8 cellular contexts compared by ENCODE assay signal in the genomic region with DNA sequence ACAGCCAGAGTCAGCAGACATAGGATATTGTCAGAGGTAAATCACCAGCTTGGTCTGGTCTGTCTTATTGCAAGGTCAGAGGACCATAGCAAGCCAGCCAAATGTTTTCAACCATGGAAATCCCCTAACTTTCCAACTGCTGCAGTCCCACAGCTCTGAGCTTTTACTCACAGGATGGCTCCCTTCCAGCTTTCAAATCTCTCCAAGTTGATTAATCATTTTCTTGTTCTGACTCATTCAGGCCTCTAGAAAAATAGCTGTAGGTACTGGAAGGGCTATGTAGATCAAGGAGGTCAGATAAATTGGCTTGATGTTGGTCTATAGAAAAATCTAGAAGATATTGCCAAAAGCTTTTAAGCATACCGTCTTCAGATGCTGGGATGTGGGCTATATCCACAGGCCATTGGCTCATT.
DNase-seq lines count a peak whose midpoint lies in the region; ATAC-seq and TF ChIP-seq lines count a peak whose summit lies in the region.

No MANE protein-coding gene starts in this region.

- H3K27ac Mint-ChIP-seq in activated CD8-positive, alpha-beta T cell treated with anti-CD3 and anti-CD28 coated beads for 36 hours = no peak overlapping the region

- H3K36me3 Mint-ChIP-seq in activated CD8-positive, alpha-beta T cell treated with anti-CD3 and anti-CD28 coated beads for 36 hours (ENCODE audit: low read depth) = peaks cover 3% of the 10 kb centered on the region

- ATAC-seq in GM19043 (IDR thresholded peaks at IDR 0.05; ENCODE audit: low read depth, unreplicated experiment) (peak; percentile 77), HG03280 (IDR thresholded peaks at IDR 0.05; ENCODE audit: unreplicated experiment) (peak; percentile 53), left ventricle myocardium superior (peak; percentile 97), GM19328 (IDR thresholded peaks at IDR 0.05; ENCODE audit: unreplicated experiment) (no peak)
- ATAC-seq in activated CD8-positive, alpha-beta T cell treated with anti-CD3 and anti-CD28 coated beads for 36 hours = peak; percentile 92

- DNase-seq in BJ (ENCODE audit: low read depth) = peak; percentile 94
- DNase-seq in activated CD8-positive, alpha-beta T cell treated with anti-CD3 and anti-CD28 coated beads for 36 hours = peak; percentile 67
- DNase-seq in left ventricle myocardium superior = no peak
- DNase-seq in stimulated activated CD4-positive, alpha-beta T cell treated with anti-CD3 and anti-CD28 coated beads, TNF-alpha, amount 100 ng/mL, for 24 hours (ENCODE audit: low read depth in 3 of 3) = peak; percentile 17 to 23 (median 18)
- no peak for DNase-seq in NCI-H146 treated with DMSO at 0.1 percent for 48 hours (lab: John Stamatoyannopoulos, UW; ENCODE audit: unreplicated experiment)

- CTCF ChIA-PET in BJ (lab: Yijun Ruan, JAX) = interaction anchor here (0.8 to 1.7 kb wide), 5 partner anchors 9 to 298 kb away, joined by 3 to 5 read pairs (median 4); no protein-coding TSS in a partner anchor
- CTCF ChIA-PET in activated CD8-positive, alpha-beta T cell treated with anti-CD3 and anti-CD28 coated beads for 36 hours (lab: Charles Lee) = interaction anchor here (0.5 to 2.8 kb wide), 4 partner anchors 135 to 612 kb away, joined by 3 to 8 read pairs (median 3); no protein-coding TSS in a partner anchor

- no peak overlapping the region for H3K4me3 ChIP-seq in BJ (ENCODE audit: low read depth, low read length)

- H3K4me1 Mint-ChIP-seq in activated CD8-positive, alpha-beta T cell treated with anti-CD3 and anti-CD28 coated beads for 36 hours (ENCODE audit: low read depth) = peaks cover 15% of the 10 kb centered on the region

- intact Hi-C loops in activated CD8-positive, alpha-beta T cell treated with anti-CD3 and anti-CD28 coated beads for 36 hours (cut with micrococcal nuclease) = loop anchor here (2.0 kb wide), 1 partner anchor 22 kb away; no protein-coding TSS in a partner anchor
- intact Hi-C loops in left ventricle myocardium superior (cut with micrococcal nuclease) = no loop called here

- no peaks in the 10 kb centered on the region for H3K36me3 ChIP-seq in BJ (ENCODE audit: control insufficient read depth, insufficient read depth, low read length)

- no peaks in the 10 kb centered on the region for H3K27me3 Mint-ChIP-seq in activated CD8-positive, alpha-beta T cell treated with anti-CD3 and anti-CD28 coated beads for 36 hours

- no peaks in the 10 kb centered on the region for H3K27me3 ChIP-seq in BJ (ENCODE audit: control insufficient read depth, insufficient read depth, low read length)

- peaks cover 2% of the 10 kb centered on the region for H3K9me3 Mint-ChIP-seq in activated CD8-positive, alpha-beta T cell treated with anti-CD3 and anti-CD28 coated beads for 36 hours

- TF ChIP-seq CTCF in BJ (IDR thresholded peaks at IDR 0.05; ENCODE audit: insufficient read depth, low read depth, low read length) = no peak
- no peak for TF ChIP-seq CTCF in activated CD8-positive, alpha-beta T cell treated with anti-CD3 and anti-CD28 coated beads for 36 hours (IDR thresholded peaks at IDR 0.05)

- POLR2A ChIA-PET in BJ (lab: Charles Lee) = no interaction called here
- POLR2A ChIA-PET in activated CD8-positive, alpha-beta T cell treated with anti-CD3 and anti-CD28 coated beads for 36 hours (lab: Charles Lee) = interaction anchor here (1.3 to 1.5 kb wide), 2 partner anchors 22 to 557 kb away, joined by 4 read pairs; no protein-coding TSS in a partner anchor

- no peak overlapping the region for H3K4me3 Mint-ChIP-seq in activated CD8-positive, alpha-beta T cell treated with anti-CD3 and anti-CD28 coated beads for 36 hours

Comparison
In these comparisons a context has a peak if more than half of its experiments do, and no peak if none do; other contexts are left out.
1. DNase-seq: peak in BJ (single experiment), activated CD8-positive, alpha-beta T cell treated with anti-CD3 and anti-CD28 coated beads for 36 hours (single experiment) and stimulated activated CD4-positive, alpha-beta T cell treated with anti-CD3 and anti-CD28 coated beads, TNF-alpha, amount 100 ng/mL, for 24 hours (3 of 3); none in left ventricle myocardium superior (single experiment) and NCI-H146 treated with DMSO at 0.1 percent for 48 hours (single experiment).